In the genomic region with DNA sequence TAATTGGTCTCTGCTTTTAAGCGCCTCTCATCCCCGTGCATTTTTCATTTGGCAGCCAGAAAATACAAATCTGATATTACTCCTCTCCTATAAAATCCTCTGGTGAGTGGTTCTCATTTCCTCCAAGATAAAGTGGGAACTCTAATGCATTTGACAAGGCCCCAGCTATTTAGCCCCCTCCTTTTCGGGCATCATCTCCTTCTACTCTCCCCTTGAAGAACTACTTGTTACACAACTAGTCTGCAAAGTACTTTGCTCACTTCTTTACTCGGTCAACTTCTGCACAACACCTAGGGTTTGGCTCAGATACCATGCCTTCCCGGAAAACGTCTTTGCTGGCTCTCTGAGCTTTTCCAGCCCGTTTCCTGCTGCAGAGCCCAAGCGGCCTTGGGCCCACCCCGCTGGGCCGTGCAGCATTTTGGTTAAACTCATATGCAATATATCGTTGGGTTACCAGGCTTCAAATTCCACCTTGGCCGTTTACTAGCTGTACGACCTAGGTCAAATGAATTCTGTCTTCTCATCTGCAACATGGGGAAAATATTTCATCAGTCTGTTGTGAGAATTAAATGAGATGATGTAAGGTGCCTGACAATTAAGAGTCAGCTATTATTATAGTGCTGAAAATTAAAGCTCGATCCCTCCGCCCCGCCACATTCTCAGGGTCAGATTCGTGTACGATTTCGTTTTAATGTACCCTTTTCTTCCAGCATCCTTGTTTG, we compare ENCODE assay signal across 8 cellular contexts. TPM values are rescaled to one million over a fixed set of nuclear protein-coding genes. Genes with fewer than 3 reads are reported as not detected.
A peak's percentile ranks its signal among the peaks of the same experiment; 100 is the strongest.
DNase-seq lines count a peak whose midpoint lies in the region; ATAC-seq and TF ChIP-seq lines count a peak whose summit lies in the region.

No MANE protein-coding gene starts in this region.

- intact Hi-C loops in posterior vena cava (cut with DNase I) = loop anchor here in 1 of 2 donors (10.0 kb wide), 1 partner anchor 224 kb away; a partner anchor contains a TSS

- H3K36me3 ChIP-seq in CD4-positive, CD25-positive, alpha-beta regulatory T cell (ENCODE audit: control insufficient read depth, insufficient read depth, low read length) = no peaks in the 10 kb centered on the region
- H3K36me3 ChIP-seq in KOPT-K1 (ENCODE audit: insufficient read depth, low read length) = peaks cover 20% of the 10 kb centered on the region

- TF ChIP-seq CTCF in coronary artery (IDR thresholded peaks at IDR 0.05) (no peak), nephron progenitor cell (IDR thresholded peaks at IDR 0.05) (no peak)

- DNase-seq in CD4-positive, CD25-positive, alpha-beta regulatory T cell = no peak
- DNase-seq in coronary artery (ENCODE audit: low spot score) = no peak
- no peak for DNase-seq in nephron progenitor cell
- no peak for DNase-seq in stimulated activated CD8-positive, alpha-beta memory T cell treated with anti-CD3 and anti-CD28 coated beads, Interleukin-4, amount 100 ng/mL, for 48 hours
- DNase-seq in posterior vena cava (ENCODE audit: low spot score) = no peak
- DNase-seq in NCI-H446 treated with DMSO at 0.1 percent for 48 hours (lab: John Stamatoyannopoulos, UW) = no peak

- H3K4me3 ChIP-seq in CD4-positive, CD25-positive, alpha-beta regulatory T cell (ENCODE audit: low read depth, low read length) = peak overlapping the region; percentile 96
- H3K4me3 ChIP-seq in coronary artery = peak overlapping the region; percentile 98

- peak overlapping the region; percentile 89 to 97 (median 96) for H3K4me3 Mint-ChIP-seq in CD4-positive, CD25-positive, alpha-beta regulatory T cell
- peak overlapping the region; percentile 96 for H3K4me3 Mint-ChIP-seq in nephron progenitor cell

- H3K36me3 Mint-ChIP-seq in CD4-positive, CD25-positive, alpha-beta regulatory T cell = no peaks in the 10 kb centered on the region
- peaks cover 15% of the 10 kb centered on the region for H3K36me3 Mint-ChIP-seq in nephron progenitor cell (ENCODE audit: low read depth)

- H3K4me1 ChIP-seq in CD4-positive, CD25-positive, alpha-beta regulatory T cell (ENCODE audit: control insufficient read depth, insufficient read depth, low read length, poor library complexity, severe bottlenecking) = peaks cover 43% of the 10 kb centered on the region

- H3K27ac ChIP-seq in CD4-positive, CD25-positive, alpha-beta regulatory T cell (ENCODE audit: insufficient read depth, low read length, poor library complexity, severe bottlenecking) = peak overlapping the region; percentile 89
- H3K27ac ChIP-seq in KOPT-K1 (ENCODE audit: low read depth, low read length, poor library complexity, severe bottlenecking) = peak overlapping the region; percentile 90
- H3K27ac ChIP-seq in coronary artery = peak overlapping the region; percentile 83 to 98

- H3K4me1 Mint-ChIP-seq in CD4-positive, CD25-positive, alpha-beta regulatory T cell = peaks cover 17 to 59% (median 40%) of the 10 kb centered on the region in 4 donors
- peaks cover 42% of the 10 kb centered on the region for H3K4me1 Mint-ChIP-seq in nephron progenitor cell

- peak overlapping the region; percentile 98 to 99 (median 99) for H3K27ac Mint-ChIP-seq in CD4-positive, CD25-positive, alpha-beta regulatory T cell
- H3K27ac Mint-ChIP-seq in nephron progenitor cell = peak overlapping the region; percentile 100

- H3K27me3 ChIP-seq in CD4-positive, CD25-positive, alpha-beta regulatory T cell (ENCODE audit: control insufficient read depth, insufficient read depth, low read length) = no peaks in the 10 kb centered on the region

- no peaks in the 10 kb centered on the region for H3K9me3 Mint-ChIP-seq in CD4-positive, CD25-positive, alpha-beta regulatory T cell
- H3K9me3 Mint-ChIP-seq in nephron progenitor cell = no peaks in the 10 kb centered on the region

- H3K9me3 ChIP-seq in CD4-positive, CD25-positive, alpha-beta regulatory T cell (ENCODE audit: control insufficient read depth in 2 of 2, low read length in 2 of 2) = no peaks in the 10 kb centered on the region
- H3K9me3 ChIP-seq in KOPT-K1 (ENCODE audit: insufficient read depth, low read length, poor library complexity, severe bottlenecking) = no peaks in the 10 kb centered on the region

- no peaks in the 10 kb centered on the region for H3K27me3 Mint-ChIP-seq in CD4-positive, CD25-positive, alpha-beta regulatory T cell
- H3K27me3 Mint-ChIP-seq in nephron progenitor cell (ENCODE audit: low read depth, poor library complexity) = peaks cover 7% of the 10 kb centered on the region

- no peak for ATAC-seq in CD4-positive, CD25-positive, alpha-beta regulatory T cell (ENCODE audit: low read depth in 2 of 2)
- ATAC-seq in HG02852 (IDR thresholded peaks at IDR 0.05; ENCODE audit: unreplicated experiment) = no peak

RNA-seq across cellular contexts. Expression of a gene that starts 0.9 kb away (rescaled TPM):
- total RNA-seq in CD4-positive, CD25-positive, alpha-beta regulatory T cell = 186 TPM
- polyA plus RNA-seq in CD4-positive, CD25-positive, alpha-beta regulatory T cell = 10 to 100 TPM in 3 of 4 donors, 1 to 10 TPM in 1; 8.8 to 19.8 (median 15.0) TPM
- 100 to 1,000 TPM; 121 to 129 TPM for total RNA-seq in posterior vena cava

RNA-seq across cellular contexts. Expression of a gene that starts 13.0 kb away (rescaled TPM):
- total RNA-seq in CD4-positive, CD25-positive, alpha-beta regulatory T cell = not detected
- polyA plus RNA-seq in CD4-positive, CD25-positive, alpha-beta regulatory T cell = 1 to 10 TPM in 2 of 4 donors, under 1 TPM in 1, not detected in 1; 0.80 to 4.3 (median 2.7) TPM
- total RNA-seq in posterior vena cava = 10 to 100 TPM in 1 of 2 donors, 1 to 10 TPM in 1; 8.8 to 18.2 TPM

RNA-seq across cellular contexts. Expression of a gene that starts 47.7 kb away (rescaled TPM):
- not detected for total RNA-seq in CD4-positive, CD25-positive, alpha-beta regulatory T cell
- not detected for polyA plus RNA-seq in CD4-positive, CD25-positive, alpha-beta regulatory T cell
- not detected for total RNA-seq in posterior vena cava

RNA-seq across cellular contexts. Expression of a gene that starts 55.4 kb away (rescaled TPM):
- not detected for total RNA-seq in CD4-positive, CD25-positive, alpha-beta regulatory T cell
- polyA plus RNA-seq in CD4-positive, CD25-positive, alpha-beta regulatory T cell = not detected
- total RNA-seq in posterior vena cava = not detected
